In the genomic region with DNA sequence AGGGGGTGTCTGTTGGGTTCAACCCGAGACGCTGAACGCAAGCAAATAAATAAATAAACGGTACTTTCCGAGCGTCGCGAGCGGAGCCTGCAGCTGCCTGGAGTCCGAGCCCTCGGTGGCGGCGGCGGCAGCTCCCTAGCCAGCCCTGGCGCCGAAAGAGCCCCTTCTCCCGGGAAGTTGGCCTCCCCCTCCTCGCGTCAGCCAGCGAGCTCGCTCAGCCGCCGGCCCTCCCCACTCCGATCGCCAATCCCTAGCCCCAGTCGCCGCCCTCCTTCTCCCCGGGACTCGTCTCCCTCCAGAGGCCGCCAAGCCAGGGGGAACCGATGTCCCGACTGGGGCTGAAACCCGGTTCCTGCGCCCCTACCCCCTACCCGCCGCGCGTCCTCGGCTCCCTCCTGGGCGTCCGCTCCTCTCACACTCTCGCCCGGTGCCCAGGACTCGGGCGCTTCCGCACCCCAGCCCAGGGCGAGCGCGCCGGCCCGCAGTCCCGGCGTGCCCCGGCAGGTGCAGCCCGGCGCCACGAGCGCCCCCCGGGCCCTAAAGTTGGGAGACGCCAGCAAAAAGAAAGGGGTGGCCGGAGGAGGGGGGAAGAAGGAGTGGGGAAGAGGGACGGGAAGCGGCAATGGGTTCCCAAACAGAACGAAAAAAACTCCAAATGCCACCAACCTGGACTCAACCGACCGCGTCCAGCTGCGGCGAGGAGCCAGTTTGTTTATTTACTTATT, we compare ENCODE assay signal across 8 cellular contexts. TPM values are rescaled to one million over a fixed set of nuclear protein-coding genes. Genes with fewer than 3 reads are reported as not detected.
DNase-seq lines count a peak whose midpoint lies in the region; ATAC-seq and TF ChIP-seq lines count a peak whose summit lies in the region.

A gene with protein sequence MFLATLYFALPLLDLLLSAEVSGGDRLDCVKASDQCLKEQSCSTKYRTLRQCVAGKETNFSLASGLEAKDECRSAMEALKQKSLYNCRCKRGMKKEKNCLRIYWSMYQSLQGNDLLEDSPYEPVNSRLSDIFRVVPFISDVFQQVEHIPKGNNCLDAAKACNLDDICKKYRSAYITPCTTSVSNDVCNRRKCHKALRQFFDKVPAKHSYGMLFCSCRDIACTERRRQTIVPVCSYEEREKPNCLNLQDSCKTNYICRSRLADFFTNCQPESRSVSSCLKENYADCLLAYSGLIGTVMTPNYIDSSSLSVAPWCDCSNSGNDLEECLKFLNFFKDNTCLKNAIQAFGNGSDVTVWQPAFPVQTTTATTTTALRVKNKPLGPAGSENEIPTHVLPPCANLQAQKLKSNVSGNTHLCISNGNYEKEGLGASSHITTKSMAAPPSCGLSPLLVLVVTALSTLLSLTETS (minus strand): TSS at position 710 of the 725 bp plus-strand sequence. CDS start 1,177 bp downstream, outside the sequence.

- TF ChIP-seq CTCF in gastroesophageal sphincter (IDR thresholded peaks at IDR 0.05): peak in 3 of 4 experiments; percentile 6 to 24 (median 10)
- TF ChIP-seq CTCF in parathyroid adenoma (IDR thresholded peaks at IDR 0.05): no peak

- H3K4me1 ChIP-seq in SJSA1 (replicated peaks) (peaks cover 28% of the 10 kb centered on the region), gastroesophageal sphincter (peaks cover 0 to 54% (median 0%) of the 10 kb centered on the region in 3 donors), parathyroid adenoma (peaks cover 6% of the 10 kb centered on the region)

- ATAC-seq in gastroesophageal sphincter (peak; percentile 48), GM21367 (IDR thresholded peaks at IDR 0.05; ENCODE audit: unreplicated experiment) (no peak)

- peak within 1 kb of the TSS; percentile 90 for H3K4me2 ChIP-seq in parathyroid adenoma (ENCODE audit: low read length)

- H3K9ac ChIP-seq in parathyroid adenoma: no peak within 1 kb of the TSS

- H3K27me3 ChIP-seq in SJSA1 (replicated peaks) (peaks cover 17% of the 10 kb centered on the region), gastroesophageal sphincter (peaks cover 82% of the 10 kb centered on the region), parathyroid adenoma (ENCODE audit: control insufficient read depth, insufficient read depth, low read length) (no peaks in the 10 kb centered on the region)

- H3K9me3 ChIP-seq in SJSA1 (replicated peaks) (no peaks in the 10 kb centered on the region), gastroesophageal sphincter (no peaks in the 10 kb centered on the region), parathyroid adenoma (ENCODE audit: control insufficient read depth, low read length) (no peaks in the 10 kb centered on the region)

- WGBS in gastroesophageal sphincter (ENCODE audit: low coverage in 1 of 2), 2 donors: 0% methylated on average over 8 of the region's 69 CpGs; no CpG with 5 or more reads in 1 of the 2 donors

- peaks cover 6% of the 10 kb centered on the region; the same call in 1 of the 2 replicates for H3K36me3 ChIP-seq in SJSA1
- no peaks in the 10 kb centered on the region for H3K36me3 ChIP-seq in gastroesophageal sphincter
- no peaks in the 10 kb centered on the region for H3K36me3 ChIP-seq in parathyroid adenoma (ENCODE audit: control insufficient read depth, insufficient read depth, low read length)

- TF ChIP-seq POLR2A in gastroesophageal sphincter (IDR thresholded peaks at IDR 0.05): no peak

- peak within 1 kb of the TSS; percentile 47 for H2AFZ ChIP-seq in parathyroid adenoma

- peak; percentile 20 for DNase-seq in NCI-H2227 (lab: John Stamatoyannopoulos, UW; ENCODE audit: unreplicated experiment)
- DNase-seq in NCI-H2227 treated with DMSO at 0.1 percent for 48 hours (lab: John Stamatoyannopoulos, UW): no peak
- DNase-seq in SJSA1 (ENCODE audit: low read depth in 1 of 2, low spot score in 2 of 2): peak; percentile 58 to 60
- no peak for DNase-seq in NOMO-1 treated with DMSO at 0.1 percent for 48 hours (lab: John Stamatoyannopoulos, UW; ENCODE audit: unreplicated experiment)
- DNase-seq in 8988T: no peak

- H3K4me3 ChIP-seq in SJSA1 (peak within 1 kb of the TSS; percentile 55), gastroesophageal sphincter (peak within 1 kb of the TSS; percentile 21 to 61), parathyroid adenoma (ENCODE audit: low read depth, low read length) (peak within 1 kb of the TSS; percentile 61)

- H3K27ac ChIP-seq in SJSA1 (no peak within 1 kb of the TSS), gastroesophageal sphincter (peak within 1 kb of the TSS in 3 of 4 donors; percentile 76 to 84 (median 77)), parathyroid adenoma (no peak within 1 kb of the TSS)

- no peaks in the 10 kb centered on the region for H3K79me2 ChIP-seq in parathyroid adenoma

- no peak for TF ChIP-seq EP300 in gastroesophageal sphincter (IDR thresholded peaks at IDR 0.05)

RNA-seq across cellular contexts. Expression of the gene that starts here (rescaled TPM):
- 17.0 and 46.3 TPM in 2 replicates for total RNA-seq in SJSA1 (2014; rRNA removed; shearing (Covaris generic))
- 10 to 100 TPM; 21.0 to 62.5 (median 59.3) TPM for total RNA-seq in gastroesophageal sphincter

Comparison
In these comparisons a context has a peak if more than half of its experiments do, and no peak if none do; other contexts are left out.
1. DNase-seq: peak in NCI-H2227 (single experiment) and SJSA1 (2 of 2); none in NCI-H2227 treated with DMSO at 0.1 percent for 48 hours (single experiment), NOMO-1 treated with DMSO at 0.1 percent for 48 hours (single experiment) and 8988T (single experiment).
2. H3K27ac ChIP-seq: peak in gastroesophageal sphincter (3 of 4); none in SJSA1 (single experiment) and parathyroid adenoma (single experiment).
3. Peak in every context shown above with its lines, with median percentiles within 50 percentile points of each other: H3K4me3 ChIP-seq.